Comparison of ENCODE assay signal across 10 cellular contexts in genomic region chr1:113191579-113192076, GRCh38.
DNase-seq lines count a peak whose midpoint lies in the region; ATAC-seq and TF ChIP-seq lines count a peak whose summit lies in the region.
"Had no signal": no experiment of that assay in that cellular context is flagged by ENCODE, and none has a peak within 500 bp of the region (broad histone marks: within the 10 kb centered on the region; RNA-seq: fewer than 3 reads in every experiment).

No MANE protein-coding gene starts in this region.

- H4K8ac ChIP-seq in mesendoderm (ENCODE audit: low read depth, low read length): no peak overlapping the region

- no peak overlapping the region for H4K5ac ChIP-seq in mesendoderm (ENCODE audit: low read length)

- H3K56ac ChIP-seq in mesendoderm (ENCODE audit: low read length): no peak overlapping the region

- DNase-seq in CD4-positive, CD25-positive, alpha-beta regulatory T cell: no peak
- DNase-seq in endothelial cell (ENCODE audit: low spot score) (no peak), NCI-H345 (lab: John Stamatoyannopoulos, UW) (no peak), mesendoderm (no peak)
- DNase-seq in CD8-positive, alpha-beta memory T cell: no peak
- no peak for DNase-seq in stimulated activated CD4-positive, alpha-beta T cell treated with anti-CD3 and anti-CD28 coated beads, Interleukin-4, amount 100 ng/mL, for 1 hour
- DNase-seq: NCI-H187 treated with DMSO at 0.1 percent for 48 hours had no signal

- H3K4me3 Mint-ChIP-seq in CD4-positive, CD25-positive, alpha-beta regulatory T cell: no peak overlapping the region
- H3K4me3 Mint-ChIP-seq in IgD-negative memory B cell: peak overlapping the region; percentile 14 to 79 (median 60)
- peak overlapping the region; percentile 33 for H3K4me3 Mint-ChIP-seq in endothelial cell (ENCODE audit: unreplicated experiment)
- H3K4me3 Mint-ChIP-seq in CD8-positive, alpha-beta memory T cell: no peak overlapping the region

- H3K18ac ChIP-seq in mesendoderm (ENCODE audit: low read length): no peak overlapping the region

- ATAC-seq in CD4-positive, CD25-positive, alpha-beta regulatory T cell (ENCODE audit: low read depth in 2 of 2): peak; percentile 8 to 37
- ATAC-seq in GM21367 (IDR thresholded peaks at IDR 0.05; ENCODE audit: unreplicated experiment): peak; percentile 73

- H2BK5ac ChIP-seq in mesendoderm (ENCODE audit: low read length): no peak overlapping the region

- no peaks in the 10 kb centered on the region for H3K36me3 ChIP-seq in CD4-positive, CD25-positive, alpha-beta regulatory T cell (ENCODE audit: control insufficient read depth, insufficient read depth, low read length)
- H3K36me3 ChIP-seq in mesendoderm (ENCODE audit: control insufficient read depth, insufficient read depth, low read length): no peaks in the 10 kb centered on the region
- H3K36me3 ChIP-seq in CD8-positive, alpha-beta memory T cell (ENCODE audit: insufficient read depth, low read length): no peaks in the 10 kb centered on the region

- CTCF ChIA-PET in CD8-positive, alpha-beta memory T cell (lab: Charles Lee): no interaction called here

- H3K9ac ChIP-seq in mesendoderm (ENCODE audit: low read length): no peak overlapping the region

- no peak overlapping the region for H3K23ac ChIP-seq in mesendoderm (ENCODE audit: low read length)

- no peak overlapping the region for H2AK5ac ChIP-seq in mesendoderm (ENCODE audit: low read length)

- H3K27me3 ChIP-seq in CD4-positive, CD25-positive, alpha-beta regulatory T cell (ENCODE audit: control insufficient read depth, insufficient read depth, low read length): peaks cover 12% of the 10 kb centered on the region
- H3K27me3 ChIP-seq in mesendoderm (ENCODE audit: insufficient read depth, low read length, poor library complexity): no peaks in the 10 kb centered on the region
- H3K27me3 ChIP-seq in CD8-positive, alpha-beta memory T cell (ENCODE audit: insufficient read depth, low read length, poor library complexity, severe bottlenecking): no peaks in the 10 kb centered on the region

- H2BK15ac ChIP-seq in mesendoderm (replicated peaks; ENCODE audit: low read depth): no peak overlapping the region

- H3K79me2 ChIP-seq in mesendoderm (ENCODE audit: control insufficient read depth, insufficient read depth, low read length): no peaks in the 10 kb centered on the region

- no peak overlapping the region for H3K27ac ChIP-seq in CD4-positive, CD25-positive, alpha-beta regulatory T cell (ENCODE audit: insufficient read depth, low read length, poor library complexity, severe bottlenecking)
- no peak overlapping the region for H3K27ac ChIP-seq in mesendoderm (ENCODE audit: low read depth, low read length)
- no peak overlapping the region for H3K27ac ChIP-seq in CD8-positive, alpha-beta memory T cell (ENCODE audit: low read depth, low read length)
- H3K27ac ChIP-seq: C4-2B had no signal

- H3K4me1 Mint-ChIP-seq in CD4-positive, CD25-positive, alpha-beta regulatory T cell: peaks cover 0 to 5% (median 0%) of the 10 kb centered on the region in 4 donors
- H3K4me1 Mint-ChIP-seq in IgD-negative memory B cell (peaks cover 6 to 24% (median 8%) of the 10 kb centered on the region in 3 donors), endothelial cell (ENCODE audit: unreplicated experiment) (peaks cover 4% of the 10 kb centered on the region)
- no peaks in the 10 kb centered on the region for H3K4me1 Mint-ChIP-seq in CD8-positive, alpha-beta memory T cell

- H3K36me3 Mint-ChIP-seq in CD4-positive, CD25-positive, alpha-beta regulatory T cell: peaks cover 3% of the 10 kb centered on the region
- no peaks in the 10 kb centered on the region for H3K36me3 Mint-ChIP-seq in IgD-negative memory B cell
- H3K36me3 Mint-ChIP-seq in endothelial cell (ENCODE audit: low read depth, unreplicated experiment): peaks cover 8% of the 10 kb centered on the region
- no peaks in the 10 kb centered on the region for H3K36me3 Mint-ChIP-seq in CD8-positive, alpha-beta memory T cell

- H3K4me3 ChIP-seq in CD4-positive, CD25-positive, alpha-beta regulatory T cell (ENCODE audit: low read depth, low read length): no peak overlapping the region
- no peak overlapping the region for H3K4me3 ChIP-seq in mesendoderm (ENCODE audit: low read length)
- H3K4me3 ChIP-seq in CD8-positive, alpha-beta memory T cell (ENCODE audit: low read length): no peak overlapping the region

- no peak overlapping the region for H3K4me2 ChIP-seq in mesendoderm (ENCODE audit: low read length)

- peaks cover 0 to 9% (median 3%) of the 10 kb centered on the region in 7 donors for H3K9me3 Mint-ChIP-seq in CD4-positive, CD25-positive, alpha-beta regulatory T cell
- H3K9me3 Mint-ChIP-seq in IgD-negative memory B cell (peaks cover 0 to 3% (median 0%) of the 10 kb centered on the region in 3 donors), endothelial cell (ENCODE audit: unreplicated experiment) (no peaks in the 10 kb centered on the region)
- peaks cover 0 to 6% (median 3%) of the 10 kb centered on the region in 5 donors for H3K9me3 Mint-ChIP-seq in CD8-positive, alpha-beta memory T cell

- peaks cover 18% of the 10 kb centered on the region for H3K27me3 Mint-ChIP-seq in CD4-positive, CD25-positive, alpha-beta regulatory T cell
- no peaks in the 10 kb centered on the region for H3K27me3 Mint-ChIP-seq in IgD-negative memory B cell
- H3K27me3 Mint-ChIP-seq in endothelial cell (ENCODE audit: unreplicated experiment): peaks cover 4% of the 10 kb centered on the region
- H3K27me3 Mint-ChIP-seq in CD8-positive, alpha-beta memory T cell: peaks cover 26 to 29% of the 10 kb centered on the region in 2 donors

- H3K27ac Mint-ChIP-seq in CD4-positive, CD25-positive, alpha-beta regulatory T cell: no peak overlapping the region
- H3K27ac Mint-ChIP-seq in IgD-negative memory B cell (peak overlapping the region in 1 of 3 donors; percentile 92), endothelial cell (ENCODE audit: unreplicated experiment) (no peak overlapping the region)
- H3K27ac Mint-ChIP-seq in CD8-positive, alpha-beta memory T cell: no peak overlapping the region

- POLR2A ChIA-PET in CD8-positive, alpha-beta memory T cell (lab: Charles Lee): no interaction called here

- no peak overlapping the region for H2BK120ac ChIP-seq in mesendoderm (ENCODE audit: low read depth, low read length)

- no peaks in the 10 kb centered on the region for H3K4me1 ChIP-seq in CD4-positive, CD25-positive, alpha-beta regulatory T cell (ENCODE audit: control insufficient read depth, insufficient read depth, low read length, poor library complexity, severe bottlenecking)
- H3K4me1 ChIP-seq in mesendoderm (ENCODE audit: control insufficient read depth, low read depth, low read length): no peaks in the 10 kb centered on the region
- no peaks in the 10 kb centered on the region for H3K4me1 ChIP-seq in CD8-positive, alpha-beta memory T cell (ENCODE audit: insufficient read depth, low read length)

- no peak overlapping the region for H3K4ac ChIP-seq in mesendoderm (ENCODE audit: low read depth, low read length)

- WGBS in mesendoderm (ENCODE audit: extremely low coverage, insufficient coverage, low lambda C conversion rate): no CpG with 5 or more reads among the region's 11 CpGs

- no peak for TF ChIP-seq CTCF in endothelial cell (IDR thresholded peaks at IDR 0.05; ENCODE audit: unreplicated experiment)

- no peaks in the 10 kb centered on the region for H3K9me3 ChIP-seq in CD4-positive, CD25-positive, alpha-beta regulatory T cell (ENCODE audit: control insufficient read depth in 2 of 2, low read length in 2 of 2)
- H3K9me3 ChIP-seq in CD8-positive, alpha-beta memory T cell (ENCODE audit: low read length): no peaks in the 10 kb centered on the region

- H3K79me1 ChIP-seq in mesendoderm (ENCODE audit: low read length): no peaks in the 10 kb centered on the region

Comparison
In these comparisons a context has a peak if more than half of its experiments do, and no peak if none do; other contexts are left out.
1. H3K4me3 Mint-ChIP-seq: peak in IgD-negative memory B cell (4 of 4) and endothelial cell (single experiment); none in CD4-positive, CD25-positive, alpha-beta regulatory T cell (0 of 4) and CD8-positive, alpha-beta memory T cell (0 of 7).